15 cellular contexts compared by ENCODE assay signal in genomic region chr14:102501751-102502315, GRCh38. TPM values are rescaled to one million over a fixed set of nuclear protein-coding genes. Genes with fewer than 3 reads are reported as not detected.
DNase-seq lines count a peak whose midpoint lies in the region; FAIRE-seq and TF ChIP-seq lines count a peak whose summit lies in the region.
"Had no signal": no experiment of that assay in that cellular context is flagged by ENCODE, and none has a peak within 500 bp of the region (broad histone marks: within the 10 kb centered on the region; RNA-seq: fewer than 3 reads in every experiment).

No MANE protein-coding gene starts in this region.

- H3K79me1 ChIP-seq in neuronal stem cell (ENCODE audit: low read depth, low read length) = peaks cover 3% of the 10 kb centered on the region

- no peak for TF ChIP-seq POLR2A in NB4 (IDR thresholded peaks at IDR 0.05; ENCODE audit: extremely low read depth, insufficient read length)

- TF ChIP-seq CTCF in D721Med (IDR thresholded peaks at IDR 0.05; ENCODE audit: insufficient read depth, missing control alignments) (peak; percentile 9), NB4 (IDR thresholded peaks at IDR 0.05; ENCODE audit: low read depth, low read length) (no peak), GM10266 (IDR thresholded peaks at IDR 0.05; ENCODE audit: control insufficient read depth, insufficient read depth, low read depth, missing control alignments) (no peak)

- no peak for DNase-seq in D721Med (ENCODE audit: insufficient read length, low spot score)
- DNase-seq in NB4 (ENCODE audit: low read depth) = peak; percentile 25
- DNase-seq in epidermal melanocyte (ENCODE audit: insufficient read length, low spot score) = peak; percentile 63
- DNase-seq in neuronal stem cell (ENCODE audit: low spot score) = no peak
- DNase-seq in NCI-H1105 treated with DMSO at 0.1 percent for 48 hours (lab: John Stamatoyannopoulos, UW) = no peak
- no peak for DNase-seq in GM10266 (ENCODE audit: extremely low spot score)
- no peak for DNase-seq in stimulated activated CD4-positive, alpha-beta T cell treated with anti-CD3 and anti-CD28 coated beads, Interleukin-4, amount 100 ng/mL, for 1 hour
- DNase-seq in activated CD8-positive, alpha-beta memory T cell treated with anti-CD3 and anti-CD28 coated beads for 24 hours = no peak
- DNase-seq: activated CD4-positive, alpha-beta T cell treated with anti-CD3 and anti-CD28 coated beads, Interleukin-2, amount 50 U/mL, for 48 hours; mesenchymal stem cell; NCI-H2029 treated with DMSO at 0.1 percent for 48 hours; NCI-H774; occipital lobe; SJCRH30 had no signal

- no peak overlapping the region for H3K9ac ChIP-seq in neuronal stem cell (ENCODE audit: low read depth, low read length, poor library complexity)

- no peak overlapping the region for H4K8ac ChIP-seq in neuronal stem cell (ENCODE audit: low read depth, low read length)

- no peaks in the 10 kb centered on the region for H3K9me3 ChIP-seq in neuronal stem cell (replicated peaks in 1 of 2; ENCODE audit: control insufficient read depth in 2 of 2, insufficient read depth in 1 of 2, low read depth in 1 of 2, low read length in 2 of 2)
- H3K9me3 ChIP-seq: SJCRH30 had no signal

- H3K27me3 ChIP-seq in neuronal stem cell (ENCODE audit: control insufficient read depth in 3 of 3, insufficient read depth in 3 of 3, low read depth in 1 of 3, low read length in 3 of 3) = no peaks in the 10 kb centered on the region
- H3K27me3 ChIP-seq: SJCRH30 had no signal

- no peak overlapping the region for H4K91ac ChIP-seq in neuronal stem cell (ENCODE audit: low read depth, low read length, poor library complexity)

- H3K4me1 ChIP-seq in neuronal stem cell (ENCODE audit: control insufficient read depth in 2 of 2, insufficient read depth in 1 of 2, low read depth in 1 of 2, low read length in 2 of 2) = no peaks in the 10 kb centered on the region

- no peak overlapping the region for H2BK12ac ChIP-seq in neuronal stem cell (ENCODE audit: low read length)

- peaks cover 28 to 49% of the 10 kb centered on the region in 2 donors for H3K36me3 ChIP-seq in neuronal stem cell (replicated peaks in 1 of 2; ENCODE audit: control insufficient read depth in 2 of 2, insufficient read depth in 2 of 2, low read length in 2 of 2)
- H3K36me3 ChIP-seq: SJCRH30 had no signal

- H2AK5ac ChIP-seq in neuronal stem cell (ENCODE audit: low read depth, low read length) = no peak overlapping the region

- FAIRE-seq in D721Med (lab: Jason Lieb, UNC) = no peak
- FAIRE-seq: GM12892 had no signal

- WGBS in neuronal stem cell (ENCODE audit: extremely low coverage in 2 of 2, insufficient read length in 2 of 2, insufficient replicate concordance in 1 of 2), 2 donors = no CpG with 5 or more reads among the region's 20 CpGs

- peak overlapping the region; percentile 7 for H3K27ac ChIP-seq in neuronal stem cell (replicated peaks; ENCODE audit: low read length)
- H3K27ac ChIP-seq: SJCRH30 had no signal

- H2AFZ ChIP-seq in neuronal stem cell (ENCODE audit: low read length) = no peak overlapping the region

- no peak overlapping the region for H3K18ac ChIP-seq in neuronal stem cell (ENCODE audit: low read length)

- H3K23ac ChIP-seq in neuronal stem cell (ENCODE audit: low read depth, low read length, poor library complexity) = no peak overlapping the region

- H3K4me2 ChIP-seq in neuronal stem cell (ENCODE audit: insufficient read depth, low read length, poor library complexity, severe bottlenecking) = no peak overlapping the region

- no peak overlapping the region for H3K4ac ChIP-seq in neuronal stem cell (ENCODE audit: low read length)

- H2BK15ac ChIP-seq in neuronal stem cell (ENCODE audit: low read length) = no peak overlapping the region

- H3K4me3 ChIP-seq in NB4 (ENCODE audit: low read depth, low read length) (no peak overlapping the region), neuronal stem cell (ENCODE audit: low read length in 2 of 2) (no peak overlapping the region)
- H3K4me3 ChIP-seq: SJCRH30 had no signal

- no peak overlapping the region for H3K14ac ChIP-seq in neuronal stem cell (ENCODE audit: low read length)

- no peak overlapping the region for H2BK5ac ChIP-seq in neuronal stem cell (ENCODE audit: low read length)

- no peak overlapping the region for H2BK120ac ChIP-seq in neuronal stem cell (ENCODE audit: low read depth, low read length)

RNA-seq across cellular contexts. Expression of gene ANKRD9, which starts 7.7 kb away (rescaled TPM):
- polyA plus RNA-seq in neuronal stem cell (2013, experiment 1 of 2) = 21.5 TPM
- 21.0 TPM for polyA plus RNA-seq in neuronal stem cell (2013, experiment 2 of 2)

Comparison
In these comparisons a context has a peak if more than half of its experiments do, and no peak if none do; other contexts are left out.
1. DNase-seq: peak in NB4 (single experiment) and epidermal melanocyte (single experiment); none in D721Med (single experiment), neuronal stem cell (single experiment), NCI-H1105 treated with DMSO at 0.1 percent for 48 hours (single experiment), GM10266 (single experiment), stimulated activated CD4-positive, alpha-beta T cell treated with anti-CD3 and anti-CD28 coated beads, Interleukin-4, amount 100 ng/mL, for 1 hour (single experiment) and activated CD8-positive, alpha-beta memory T cell treated with anti-CD3 and anti-CD28 coated beads for 24 hours (single experiment).